20 cellular contexts compared by ENCODE assay signal in genomic region chr12:31015215-31015614, GRCh38. TPM values are rescaled to one million over a fixed set of nuclear protein-coding genes. Genes with fewer than 3 reads are reported as not detected.
DNase-seq lines count a peak whose midpoint lies in the region; ATAC-seq and TF ChIP-seq lines count a peak whose summit lies in the region.
"Had no signal": no experiment of that assay in that cellular context is flagged by ENCODE, and none has a peak within 500 bp of the region (broad histone marks: within the 10 kb centered on the region; RNA-seq: fewer than 3 reads in every experiment).

No MANE protein-coding gene starts in this region.

- no peaks in the 10 kb centered on the region for H3K27me3 ChIP-seq in sigmoid colon
- no peaks in the 10 kb centered on the region for H3K27me3 ChIP-seq in upper lobe of right lung
- H3K27me3 ChIP-seq: BLaER1 had no signal

- H3K27ac ChIP-seq in sigmoid colon (no peak overlapping the region), upper lobe of right lung (no peak overlapping the region)
- H3K27ac ChIP-seq: 22Rv1, BLaER1, C4-2B had no signal

- ATAC-seq in upper lobe of right lung (no peak), HG03442 (IDR thresholded peaks at IDR 0.05; ENCODE audit: unreplicated experiment) (no peak)
- ATAC-seq: CD8-positive, alpha-beta T cell; GM12878 had no signal

- H3K9me3 ChIP-seq in sigmoid colon (no peaks in the 10 kb centered on the region), upper lobe of right lung (no peaks in the 10 kb centered on the region)
- H3K9me3 ChIP-seq: BLaER1 had no signal

- DNase-seq in activated effector memory CD4-positive, alpha-beta T cell treated with anti-CD3 and anti-CD28 coated beads, Interleukin-2, amount 50 U/mL, for 16 hours: peak; percentile 44
- DNase-seq in activated effector memory CD4-positive, alpha-beta T cell treated with Interleukin-2 at 50 U/mL for 16 hours: no peak
- DNase-seq in islet precursor cell (peak; percentile 39), sigmoid colon (peak; percentile 19), upper lobe of right lung (peak; percentile 28), LoVo (ENCODE audit: low spot score) (no peak), COLO829 (ENCODE audit: low spot score) (no peak)
- DNase-seq: CD4-positive, CD25-positive, alpha-beta regulatory T cell; CD8-positive, alpha-beta T cell; DMS 273 treated with DMSO at 0.1 percent for 48 hours; DMS79; EL; GDM1; H7; HCEC 1CT had no signal

- H3K36me3 ChIP-seq in sigmoid colon: no peaks in the 10 kb centered on the region
- H3K36me3 ChIP-seq in upper lobe of right lung: no peaks in the 10 kb centered on the region
- H3K36me3 ChIP-seq: BLaER1 had no signal

- TF ChIP-seq CTCF in sigmoid colon (IDR thresholded peaks at IDR 0.05) (no peak), upper lobe of right lung (IDR thresholded peaks at IDR 0.05) (no peak)

- H3K4me1 ChIP-seq in sigmoid colon (no peaks in the 10 kb centered on the region), upper lobe of right lung (no peaks in the 10 kb centered on the region)

- WGBS in sigmoid colon, 2 donors: 93 to 96% methylated on average over 13 of the region's 13 CpGs

- no peak for TF ChIP-seq POLR2A in sigmoid colon (IDR thresholded peaks at IDR 0.05)

- H3K4me3 ChIP-seq in sigmoid colon (no peak overlapping the region), upper lobe of right lung (no peak overlapping the region)
- H3K4me3 ChIP-seq: BLaER1, GM12878 had no signal

- intact Hi-C loops in sigmoid colon (cut with DNase I) (no loop called here), upper lobe of right lung (cut with DNase I) (no loop called here)

- no peak for TF ChIP-seq EP300 in sigmoid colon (IDR thresholded peaks at IDR 0.05)

RNA-seq across cellular contexts. Expression of gene DDX11, which starts 58.4 kb away (rescaled TPM):
- total RNA-seq in sigmoid colon: 10 to 100 TPM in 2 of 4 donors, 1 to 10 TPM in 2; 3.6 to 20.6 (median 11.6) TPM
- polyA plus RNA-seq in sigmoid colon: 10 to 100 TPM in 1 of 3 donors, 1 to 10 TPM in 2; 6.6 to 31.4 (median 6.9) TPM
- total RNA-seq in upper lobe of right lung: 12.6 TPM

Comparison
In these comparisons a context has a peak if more than half of its experiments do, and no peak if none do; other contexts are left out.
1. DNase-seq: peak in activated effector memory CD4-positive, alpha-beta T cell treated with anti-CD3 and anti-CD28 coated beads, Interleukin-2, amount 50 U/mL, for 16 hours (single experiment), islet precursor cell (single experiment), sigmoid colon (single experiment) and upper lobe of right lung (single experiment); none in activated effector memory CD4-positive, alpha-beta T cell treated with Interleukin-2 at 50 U/mL for 16 hours (single experiment), LoVo (single experiment) and COLO829 (single experiment).